18 cellular contexts compared by ENCODE assay signal in the genomic region with DNA sequence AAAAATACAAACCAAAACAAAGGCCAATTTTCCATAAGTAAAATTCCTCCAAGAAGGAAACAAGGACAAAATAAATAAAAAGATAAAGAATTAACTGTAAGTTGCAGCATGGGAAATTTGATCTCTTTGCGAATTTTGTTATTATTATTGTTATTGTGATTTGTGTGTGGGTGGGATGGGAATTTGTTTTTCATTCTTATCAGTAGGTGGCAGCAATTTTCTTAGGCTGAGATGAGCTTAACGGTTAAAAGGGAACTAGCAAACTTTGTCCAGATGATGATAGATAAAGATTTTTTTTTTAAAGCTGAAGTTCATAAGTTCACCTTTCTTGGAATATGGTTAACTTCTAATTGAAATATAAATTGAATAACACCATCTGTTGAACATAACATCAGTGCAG.
DNase-seq lines count a peak whose midpoint lies in the region; ATAC-seq and TF ChIP-seq lines count a peak whose summit lies in the region.
"Had no signal": no experiment of that assay in that cellular context is flagged by ENCODE, and none has a peak within 500 bp of the region (broad histone marks: within the 10 kb centered on the region; RNA-seq: fewer than 3 reads in every experiment).

No MANE protein-coding gene starts in this region.

- H3K4me3 ChIP-seq in GM23338, result no peak overlapping the region
- H3K4me3 ChIP-seq: BLaER1, lung, vagina had no signal

- H3K4me1 Mint-ChIP-seq in GM23338 (peaks cover 12% of the 10 kb centered on the region), endothelial cell (ENCODE audit: unreplicated experiment) (no peaks in the 10 kb centered on the region)
- H3K4me1 Mint-ChIP-seq: activated naive CD4-positive, alpha-beta T cell treated with anti-CD3 and anti-CD28 coated beads, Interleukin-2, amount 10 ng/mL, durations not matched to agents 7 days and 5 days; stimulated activated effector memory CD8-positive, alpha-beta T cell treated with anti-CD3 and anti-CD28 coated beads, Interleukin-12 subunit alpha, Interleukin-12 subunit beta, amount 100 ng/mL, for 72 hours had no signal

- DNase-seq in GM23338 (ENCODE audit: low spot score) (peak; percentile 30), SW480 (ENCODE audit: low spot score) (peak; percentile 22), foreskin keratinocyte (no peak), endothelial cell (ENCODE audit: low spot score) (no peak), omental fat pad (ENCODE audit: low spot score) (no peak)
- DNase-seq: activated CD8-positive, alpha-beta memory T cell treated with anti-CD3 and anti-CD28 coated beads for 24 hours; activated naive CD4-positive, alpha-beta T cell treated with anti-CD3 and anti-CD28 coated beads, Interleukin-2, amount 10 ng/mL, durations not matched to agents 7 days and 5 days; cortex of kidney; GF-D8; NCI-H146; NK-92 treated with Interleukin-12 subunit alpha and Interleukin-12 subunit beta, amount 100 ng/mL, for 24 hours had no signal

- peaks cover 7% of the 10 kb centered on the region; the same call in 1 of the 2 replicates for H3K4me1 ChIP-seq in GM23338 (ENCODE audit: insufficient read depth)
- H3K4me1 ChIP-seq in foreskin keratinocyte, result no peaks in the 10 kb centered on the region
- H3K4me1 ChIP-seq: BLaER1, vagina had no signal

- H4K20me1 ChIP-seq in GM23338 (replicated peaks; ENCODE audit: insufficient read depth), result no peaks in the 10 kb centered on the region
- H4K20me1 ChIP-seq: BLaER1 had no signal

- H3K9me3 Mint-ChIP-seq in GM23338 (no peaks in the 10 kb centered on the region), endothelial cell (ENCODE audit: unreplicated experiment) (no peaks in the 10 kb centered on the region)
- H3K9me3 Mint-ChIP-seq: activated naive CD4-positive, alpha-beta T cell treated with anti-CD3 and anti-CD28 coated beads, Interleukin-2, amount 10 ng/mL, durations not matched to agents 7 days and 5 days; stimulated activated effector memory CD8-positive, alpha-beta T cell treated with anti-CD3 and anti-CD28 coated beads, Interleukin-12 subunit alpha, Interleukin-12 subunit beta, amount 100 ng/mL, for 72 hours had no signal

- no peak overlapping the region for H2AFZ ChIP-seq in GM23338

- H3K27ac ChIP-seq in 22Rv1, result no peak overlapping the region
- H3K27ac ChIP-seq in GM23338 (ENCODE audit: low read depth), result no peak overlapping the region
- no peak overlapping the region for H3K27ac ChIP-seq in foreskin keratinocyte
- H3K27ac ChIP-seq: BLaER1, vagina had no signal

- H3K36me3 Mint-ChIP-seq in GM23338 (ENCODE audit: low read depth), result no peaks in the 10 kb centered on the region
- H3K36me3 Mint-ChIP-seq in endothelial cell (ENCODE audit: low read depth, unreplicated experiment), result no peaks in the 10 kb centered on the region
- H3K36me3 Mint-ChIP-seq: activated naive CD4-positive, alpha-beta T cell treated with anti-CD3 and anti-CD28 coated beads, Interleukin-2, amount 10 ng/mL, durations not matched to agents 7 days and 5 days; stimulated activated effector memory CD8-positive, alpha-beta T cell treated with anti-CD3 and anti-CD28 coated beads, Interleukin-12 subunit alpha, Interleukin-12 subunit beta, amount 100 ng/mL, for 72 hours had no signal

- H3K27me3 ChIP-seq in GM23338 (ENCODE audit: insufficient read depth) (no peaks in the 10 kb centered on the region), foreskin keratinocyte (no peaks in the 10 kb centered on the region)
- H3K27me3 ChIP-seq: BLaER1, vagina had no signal

- TF ChIP-seq CTCF in 22Rv1 (IDR thresholded peaks at IDR 0.05), result peak; percentile 51
- TF ChIP-seq CTCF in GM23338 (conservative IDR thresholded peaks at IDR 0.05; ENCODE audit: low read depth in 2 of 2), result peak; percentile 45 to 48
- peak; percentile 64 for TF ChIP-seq CTCF in foreskin keratinocyte (conservative IDR thresholded peaks at IDR 0.05)
- TF ChIP-seq CTCF in endothelial cell (IDR thresholded peaks at IDR 0.05; ENCODE audit: unreplicated experiment), result no peak
- TF ChIP-seq CTCF in omental fat pad (IDR thresholded peaks at IDR 0.05), result no peak

- no peaks in the 10 kb centered on the region for H3K36me3 ChIP-seq in GM23338 (ENCODE audit: insufficient read depth)
- H3K36me3 ChIP-seq: BLaER1, vagina had no signal

- H3K27ac Mint-ChIP-seq in GM23338 (no peak overlapping the region), endothelial cell (ENCODE audit: unreplicated experiment) (no peak overlapping the region)
- H3K27ac Mint-ChIP-seq: activated naive CD4-positive, alpha-beta T cell treated with anti-CD3 and anti-CD28 coated beads, Interleukin-2, amount 10 ng/mL, durations not matched to agents 7 days and 5 days; stimulated activated effector memory CD8-positive, alpha-beta T cell treated with anti-CD3 and anti-CD28 coated beads, Interleukin-12 subunit alpha, Interleukin-12 subunit beta, amount 100 ng/mL, for 72 hours had no signal

- no peaks in the 10 kb centered on the region for H3K9me2 ChIP-seq in GM23338 (ENCODE audit: insufficient read depth)

- no peaks in the 10 kb centered on the region for H3F3A ChIP-seq in GM23338 (replicated peaks; ENCODE audit: low read depth)

- H3K79me2 ChIP-seq in GM23338 (replicated peaks; ENCODE audit: insufficient read depth), result no peaks in the 10 kb centered on the region

- H3K27me3 Mint-ChIP-seq in GM23338 (ENCODE audit: insufficient read depth, low read depth, poor library complexity) (no peaks in the 10 kb centered on the region), endothelial cell (ENCODE audit: unreplicated experiment) (no peaks in the 10 kb centered on the region)
- H3K27me3 Mint-ChIP-seq: activated naive CD4-positive, alpha-beta T cell treated with anti-CD3 and anti-CD28 coated beads, Interleukin-2, amount 10 ng/mL, durations not matched to agents 7 days and 5 days had no signal

- ATAC-seq in GM23338 (no peak), foreskin keratinocyte (no peak), GM21515 (IDR thresholded peaks at IDR 0.05; ENCODE audit: unreplicated experiment) (no peak), omental fat pad (ENCODE audit: low FRiP score) (no peak), GM18517 (IDR thresholded peaks at IDR 0.05; ENCODE audit: unreplicated experiment) (no peak)
- ATAC-seq: stimulated activated effector memory CD8-positive, alpha-beta T cell treated with anti-CD3 and anti-CD28 coated beads, Interleukin-12 subunit alpha, Interleukin-12 subunit beta, amount 100 ng/mL, for 72 hours had no signal

- H3K4me2 ChIP-seq in GM23338, result no peak overlapping the region
- H3K4me2 ChIP-seq: BLaER1 had no signal

- H3K4me3 Mint-ChIP-seq in GM23338 (no peak overlapping the region), endothelial cell (ENCODE audit: unreplicated experiment) (no peak overlapping the region)
- H3K4me3 Mint-ChIP-seq: activated naive CD4-positive, alpha-beta T cell treated with anti-CD3 and anti-CD28 coated beads, Interleukin-2, amount 10 ng/mL, durations not matched to agents 7 days and 5 days; stimulated activated effector memory CD8-positive, alpha-beta T cell treated with anti-CD3 and anti-CD28 coated beads, Interleukin-12 subunit alpha, Interleukin-12 subunit beta, amount 100 ng/mL, for 72 hours had no signal

TF ChIP-seq in GM23338, 12 proteins besides CTCF, POLR2A, EP300 and RAD21 (continues in another document):
- TF ChIP-seq ZNF114 (CRISPR knock-in tag; IDR thresholded peaks at IDR 0.05) (no peak), ZNF331 (CRISPR knock-in tag; IDR thresholded peaks at IDR 0.05; ENCODE audit: low read depth) (no peak), POLR2AphosphoS5 (IDR thresholded peaks at IDR 0.05; ENCODE audit: low read depth) (no peak), EZH2 (IDR thresholded peaks at IDR 0.05; ENCODE audit: low read depth, unreplicated experiment) (no peak), NANOG (IDR thresholded peaks at IDR 0.05; ENCODE audit: borderline replicate concordance) (no peak), CREB1 (CRISPR knock-in tag; IDR thresholded peaks at IDR 0.05; ENCODE audit: low read depth) (no peak), JUNB (IDR thresholded peaks at IDR 0.05; ENCODE audit: unreplicated experiment) (no peak), EZH2phosphoT487 (IDR thresholded peaks at IDR 0.05; ENCODE audit: unreplicated experiment) (no peak), STAT1 (IDR thresholded peaks at IDR 0.05; ENCODE audit: unreplicated experiment) (no peak)
- TF ChIP-seq, protein P1, sequence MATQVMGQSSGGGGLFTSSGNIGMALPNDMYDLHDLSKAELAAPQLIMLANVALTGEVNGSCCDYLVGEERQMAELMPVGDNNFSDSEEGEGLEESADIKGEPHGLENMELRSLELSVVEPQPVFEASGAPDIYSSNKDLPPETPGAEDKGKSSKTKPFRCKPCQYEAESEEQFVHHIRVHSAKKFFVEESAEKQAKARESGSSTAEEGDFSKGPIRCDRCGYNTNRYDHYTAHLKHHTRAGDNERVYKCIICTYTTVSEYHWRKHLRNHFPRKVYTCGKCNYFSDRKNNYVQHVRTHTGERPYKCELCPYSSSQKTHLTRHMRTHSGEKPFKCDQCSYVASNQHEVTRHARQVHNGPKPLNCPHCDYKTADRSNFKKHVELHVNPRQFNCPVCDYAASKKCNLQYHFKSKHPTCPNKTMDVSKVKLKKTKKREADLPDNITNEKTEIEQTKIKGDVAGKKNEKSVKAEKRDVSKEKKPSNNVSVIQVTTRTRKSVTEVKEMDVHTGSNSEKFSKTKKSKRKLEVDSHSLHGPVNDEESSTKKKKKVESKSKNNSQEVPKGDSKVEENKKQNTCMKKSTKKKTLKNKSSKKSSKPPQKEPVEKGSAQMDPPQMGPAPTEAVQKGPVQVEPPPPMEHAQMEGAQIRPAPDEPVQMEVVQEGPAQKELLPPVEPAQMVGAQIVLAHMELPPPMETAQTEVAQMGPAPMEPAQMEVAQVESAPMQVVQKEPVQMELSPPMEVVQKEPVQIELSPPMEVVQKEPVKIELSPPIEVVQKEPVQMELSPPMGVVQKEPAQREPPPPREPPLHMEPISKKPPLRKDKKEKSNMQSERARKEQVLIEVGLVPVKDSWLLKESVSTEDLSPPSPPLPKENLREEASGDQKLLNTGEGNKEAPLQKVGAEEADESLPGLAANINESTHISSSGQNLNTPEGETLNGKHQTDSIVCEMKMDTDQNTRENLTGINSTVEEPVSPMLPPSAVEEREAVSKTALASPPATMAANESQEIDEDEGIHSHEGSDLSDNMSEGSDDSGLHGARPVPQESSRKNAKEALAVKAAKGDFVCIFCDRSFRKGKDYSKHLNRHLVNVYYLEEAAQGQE (IDR thresholded peaks at IDR 0.05; ENCODE audit: unreplicated experiment), result no peak
- TF ChIP-seq, protein P2, sequence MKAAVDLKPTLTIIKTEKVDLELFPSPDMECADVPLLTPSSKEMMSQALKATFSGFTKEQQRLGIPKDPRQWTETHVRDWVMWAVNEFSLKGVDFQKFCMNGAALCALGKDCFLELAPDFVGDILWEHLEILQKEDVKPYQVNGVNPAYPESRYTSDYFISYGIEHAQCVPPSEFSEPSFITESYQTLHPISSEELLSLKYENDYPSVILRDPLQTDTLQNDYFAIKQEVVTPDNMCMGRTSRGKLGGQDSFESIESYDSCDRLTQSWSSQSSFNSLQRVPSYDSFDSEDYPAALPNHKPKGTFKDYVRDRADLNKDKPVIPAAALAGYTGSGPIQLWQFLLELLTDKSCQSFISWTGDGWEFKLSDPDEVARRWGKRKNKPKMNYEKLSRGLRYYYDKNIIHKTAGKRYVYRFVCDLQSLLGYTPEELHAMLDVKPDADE (IDR thresholded peaks at IDR 0.05), result no peak

Comparison
In these comparisons a context has a peak if more than half of its experiments do, and no peak if none do; other contexts are left out.
1. CTCF ChIP-seq: peak in 22Rv1 (single experiment), GM23338 (2 of 2) and foreskin keratinocyte (single experiment); none in endothelial cell (single experiment) and omental fat pad (0 of 3).
2. DNase-seq: peak in GM23338 (single experiment) and SW480 (single experiment); none in foreskin keratinocyte (0 of 2), endothelial cell (single experiment) and omental fat pad (single experiment).